In genomic region chr16:85891776-85892166, GRCh38 we compare ENCODE assay signal across 20 cellular contexts. TPM values are rescaled to one million over a fixed set of nuclear protein-coding genes. Genes with fewer than 3 reads are reported as not detected.
A peak's percentile ranks its signal among the peaks of the same experiment; 100 is the strongest.
DNase-seq lines count a peak whose midpoint lies in the region; ATAC-seq and TF ChIP-seq lines count a peak whose summit lies in the region.
"Had no signal": no experiment of that assay in that cellular context is flagged by ENCODE, and none has a peak within 500 bp of the region (broad histone marks: within the 10 kb centered on the region; RNA-seq: fewer than 3 reads in every experiment).

No MANE protein-coding gene starts in this region.

- H3K9me3 ChIP-seq in BLaER1 treated with 17β-estradiol and CSF1 and Interleukin-3, amounts not matched to agents 10 nM and 100 nM (replicated peaks in 1 of 11), result no peaks in the 10 kb centered on the region
- H3K9me3 ChIP-seq in Peyer's patch (no peaks in the 10 kb centered on the region), mucosa of rectum (ENCODE audit: control insufficient read depth in 2 of 2, low read length in 2 of 2) (no peaks in the 10 kb centered on the region)
- H3K9me3 ChIP-seq: breast epithelium, sigmoid colon, vagina had no signal

- no peak for TF ChIP-seq POLR2A in Peyer's patch (IDR thresholded peaks at IDR 0.05)

- TF ChIP-seq CTCF in Calu3 (IDR thresholded peaks at IDR 0.05; ENCODE audit: unreplicated experiment), result no peak
- TF ChIP-seq CTCF in Peyer's patch (IDR thresholded peaks at IDR 0.05), result no peak
- TF ChIP-seq CTCF in WTC11 (IDR thresholded peaks at IDR 0.05), result no peak

- H3K9me3 Mint-ChIP-seq in Calu3 (ENCODE audit: low read depth, unreplicated experiment), result no peaks in the 10 kb centered on the region
- no peaks in the 10 kb centered on the region for H3K9me3 Mint-ChIP-seq in WTC11
- H3K9me3 Mint-ChIP-seq: activated B cell treated with CpG ODN at 0.5 μM for 24 hours had no signal

- no peaks in the 10 kb centered on the region for H3K36me3 Mint-ChIP-seq in Calu3 (ENCODE audit: insufficient read depth, unreplicated experiment)
- no peaks in the 10 kb centered on the region for H3K36me3 Mint-ChIP-seq in WTC11

- CTCF ChIA-PET in Calu3 (lab: Charles Lee), result interaction anchor here (0.9 to 2.8 kb wide), 4 partner anchors 13 to 124 kb away, joined by 3 to 11 read pairs (median 3); no protein-coding TSS in a partner anchor
- CTCF ChIA-PET in WTC11 (lab: Charles Lee), result interaction anchor here (1.0 to 4.2 kb wide), 3 partner anchors 10 to 72 kb away, joined by 3 to 67 read pairs (median 33); no protein-coding TSS in a partner anchor

- 0 out of 22 replicates have a peak overlapping the region, but pooled peaks of 1 of the 11 experiments have one; percentile 1 for H3K9ac ChIP-seq in BLaER1 treated with 17β-estradiol and CSF1 and Interleukin-3, amounts not matched to agents 10 nM and 100 nM
- H3K9ac ChIP-seq in mucosa of rectum (ENCODE audit: low read depth in 1 of 2, low read length in 2 of 2), result no peak overlapping the region
- H3K9ac ChIP-seq: parathyroid adenoma had no signal

- DNase-seq in Calu3 (peak; percentile 19), Peyer's patch (peak in 2 of 3 donors; percentile 72 to 78), WTC11 (ENCODE audit: low spot score) (no peak), SIG-M5 treated with dmso at 0.1 percent for 504 hours (lab: John Stamatoyannopoulos, UW; ENCODE audit: unreplicated experiment) (no peak), A172 (ENCODE audit: low spot score) (no peak)
- DNase-seq: activated B cell treated with CpG ODN at 0.5 μM for 24 hours; activated CD4-positive, alpha-beta T cell treated with anti-CD3 and anti-CD28 coated beads, Interleukin-2, amount 50 U/mL, for 4 hours; activated T-cell treated with anti-CD3 and anti-CD28 coated beads for 4 hours; AML-193; KG1; NCI-H1694 treated with DMSO at 0.1 percent for 48 hours; NCI-H446 treated with DMSO at 0.1 percent for 48 hours; sigmoid colon; T1000 had no signal

- H3K36me3 ChIP-seq in BLaER1 treated with 17β-estradiol and CSF1 and Interleukin-3, amounts not matched to agents 10 nM and 100 nM, result no peaks in the 10 kb centered on the region
- H3K36me3 ChIP-seq in Peyer's patch, result no peaks in the 10 kb centered on the region
- H3K36me3 ChIP-seq in mucosa of rectum (ENCODE audit: control insufficient read depth in 2 of 2, insufficient read depth in 2 of 2, low read length in 2 of 2), result no peaks in the 10 kb centered on the region
- H3K36me3 ChIP-seq: breast epithelium, sigmoid colon, vagina had no signal

- POLR2A ChIA-PET in WTC11 (lab: Charles Lee), result no interaction called here

- H4K20me1 ChIP-seq in BLaER1 treated with 17β-estradiol and CSF1 and Interleukin-3, amounts not matched to agents 10 nM and 100 nM, result no peaks in the 10 kb centered on the region

- ATAC-seq in WTC11, result no peak

- peaks cover 34 to 100% (median 89%) of the 10 kb centered on the region in 10 experiments for H3K4me1 ChIP-seq in BLaER1 treated with 17β-estradiol and CSF1 and Interleukin-3, amounts not matched to agents 10 nM and 100 nM
- H3K4me1 ChIP-seq in Peyer's patch, result peaks cover 0 to 12% (median 2%) of the 10 kb centered on the region in 4 donors
- peaks cover 10 to 15% of the 10 kb centered on the region in 2 donors for H3K4me1 ChIP-seq in mucosa of rectum (ENCODE audit: control insufficient read depth in 2 of 2, insufficient read depth in 2 of 2, low read length in 2 of 2)
- H3K4me1 ChIP-seq: breast epithelium, parathyroid adenoma, sigmoid colon, vagina had no signal

- H3K4me1 Mint-ChIP-seq in Calu3 (ENCODE audit: low read depth, unreplicated experiment), result peaks cover 52% of the 10 kb centered on the region
- H3K4me1 Mint-ChIP-seq in WTC11, result no peaks in the 10 kb centered on the region

- no peak overlapping the region for H3K27ac ChIP-seq in BLaER1 treated with 17β-estradiol and CSF1 and Interleukin-3, amounts not matched to agents 10 nM and 100 nM
- peak overlapping the region in 3 of 4 donors; percentile 26 to 91 (median 84) for H3K27ac ChIP-seq in Peyer's patch
- peak overlapping the region; percentile 41 to 62 for H3K27ac ChIP-seq in mucosa of rectum (ENCODE audit: low read depth in 2 of 2, low read length in 2 of 2)
- H3K27ac ChIP-seq: breast epithelium, parathyroid adenoma, sigmoid colon, vagina had no signal

- H3K27ac Mint-ChIP-seq in Calu3 (ENCODE audit: unreplicated experiment) (peak overlapping the region; percentile 52), WTC11 (no peak overlapping the region)
- H3K27ac Mint-ChIP-seq: activated B cell treated with CpG ODN at 0.5 μM for 24 hours had no signal

- peak overlapping the region; percentile 27 for H3K4me3 Mint-ChIP-seq in Calu3 (ENCODE audit: low read depth, unreplicated experiment)
- H3K4me3 Mint-ChIP-seq in WTC11, result no peak overlapping the region
- H3K4me3 Mint-ChIP-seq: activated B cell treated with CpG ODN at 0.5 μM for 24 hours had no signal

- H3K4me2 ChIP-seq in BLaER1 treated with 17β-estradiol and CSF1 and Interleukin-3, amounts not matched to agents 10 nM and 100 nM, result peak overlapping the region in 8 of 11 experiments; percentile 44 to 98 (median 94); a peak in 13 of 22 replicates

- intact Hi-C loops in Calu3 (cut with micrococcal nuclease; ENCODE audit: unreplicated experiment), result loop anchor here (2.0 kb wide), 2 partner anchors 71 to 83 kb away; no protein-coding TSS in a partner anchor

- no TSS peak for BruUV-seq in Calu3 (replicated peaks; lab: Mats Ljungman, UMichigan)

- H3K27me3 Mint-ChIP-seq in Calu3 (ENCODE audit: unreplicated experiment) (peaks cover 22% of the 10 kb centered on the region), WTC11 (ENCODE audit: low read depth) (peaks cover 26% of the 10 kb centered on the region)
- H3K27me3 Mint-ChIP-seq: activated B cell treated with CpG ODN at 0.5 μM for 24 hours had no signal

- H3K4me3 ChIP-seq in BLaER1 treated with 17β-estradiol and CSF1 and Interleukin-3, amounts not matched to agents 10 nM and 100 nM, result no peak overlapping the region
- H3K4me3 ChIP-seq in Peyer's patch (no peak overlapping the region), mucosa of rectum (ENCODE audit: low read length in 2 of 2) (no peak overlapping the region)
- H3K4me3 ChIP-seq: breast epithelium, sigmoid colon, vagina had no signal

- peaks cover 0 to 10% (median 2%) of the 10 kb centered on the region in 11 experiments; a peak in 11 of 22 replicates for H3K27me3 ChIP-seq in BLaER1 treated with 17β-estradiol and CSF1 and Interleukin-3, amounts not matched to agents 10 nM and 100 nM
- H3K27me3 ChIP-seq in Peyer's patch (no peaks in the 10 kb centered on the region), mucosa of rectum (ENCODE audit: control insufficient read depth in 2 of 2, insufficient read depth in 2 of 2, low read length in 2 of 2) (no peaks in the 10 kb centered on the region)
- H3K27me3 ChIP-seq: vagina had no signal

TF ChIP-seq in WTC11, 78 proteins besides CTCF, POLR2A, EP300 and RAD21 (continues in another document):
- TF ChIP-seq AR (CRISPR knock-in tag; IDR thresholded peaks at IDR 0.05) (no peak), ZNF532 (CRISPR knock-in tag; IDR thresholded peaks at IDR 0.05; ENCODE audit: borderline replicate concordance) (no peak)

RNA-seq across cellular contexts. Expression of gene IRF8, which starts 7.2 kb away (rescaled TPM):
- 5.0 and 10.5 TPM in 2 replicates for total RNA-seq in Calu3 (2022)
- total RNA-seq in Peyer's patch, result 100 to 1,000 TPM in 2 of 4 donors, 10 to 100 TPM in 2; 39.8 to 191 (median 93.2) TPM
- 1.1 to 1.7 TPM (median 1.3 TPM) in 3 replicates for total RNA-seq in WTC11 (2021)
- total RNA-seq in A172 (2014; rRNA removed; shearing (Covaris generic)), result 0.05 and 0.12 TPM in 2 replicates
- total RNA-seq: Daoy had no signal

Comparison
In these comparisons a context has a peak if more than half of its experiments do, and no peak if none do; other contexts are left out.
1. H3K27ac ChIP-seq: peak in Peyer's patch (3 of 4) and mucosa of rectum (2 of 2); none in BLaER1 treated with 17β-estradiol and CSF1 and Interleukin-3, amounts not matched to agents 10 nM and 100 nM (0 of 11).
2. DNase-seq: peak in Calu3 (single experiment) and Peyer's patch (2 of 3); none in WTC11 (single experiment), SIG-M5 treated with dmso at 0.1 percent for 504 hours (single experiment) and A172 (single experiment).